ENCODE assay signal across 11 cellular contexts in the genomic region with DNA sequence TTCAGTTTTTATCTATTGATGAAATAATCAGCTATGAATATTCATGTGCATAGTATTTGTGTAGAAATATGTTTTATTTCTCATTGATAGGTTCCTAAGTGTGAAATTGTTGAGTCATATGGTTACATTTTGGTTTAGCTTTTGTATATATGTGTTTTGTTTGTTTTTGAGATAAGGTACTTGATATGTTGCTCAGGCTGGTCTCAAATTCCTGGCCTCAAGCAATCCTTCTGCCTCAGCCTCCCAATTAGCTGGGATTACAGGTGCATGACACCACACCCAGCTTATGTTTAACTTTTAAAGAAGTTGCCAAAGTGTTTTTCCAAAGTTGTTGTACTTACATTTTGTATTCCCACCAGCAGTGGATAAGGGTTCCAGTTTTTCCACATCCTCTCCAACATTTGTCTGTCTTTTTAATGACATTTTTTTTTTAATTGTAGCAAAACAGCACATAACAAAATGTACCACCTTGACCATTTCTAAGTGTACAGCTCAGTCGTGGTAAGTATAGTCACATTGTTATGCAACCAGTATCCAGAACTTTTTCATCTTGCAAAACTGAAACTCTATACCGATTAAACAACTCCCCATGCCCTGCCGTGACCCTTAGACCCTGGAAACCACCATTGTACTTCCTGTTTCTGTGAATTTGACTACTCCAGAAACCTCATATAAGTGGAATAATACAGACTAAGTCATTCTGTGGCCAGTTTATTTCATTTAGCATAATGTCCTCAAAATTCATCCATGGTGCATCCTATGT. TPM values are rescaled to one million over a fixed set of nuclear protein-coding genes. Genes with fewer than 3 reads are reported as not detected.
DNase-seq lines count a peak whose midpoint lies in the region; ATAC-seq, FAIRE-seq and TF ChIP-seq lines count a peak whose summit lies in the region.
"Had no signal": no experiment of that assay in that cellular context is flagged by ENCODE, and none has a peak within 500 bp of the region (broad histone marks: within the 10 kb centered on the region; RNA-seq: fewer than 3 reads in every experiment).

No MANE protein-coding gene starts in this region.

- no peak overlapping the region for H3K4me3 ChIP-seq in HL-60 (replicated peaks; ENCODE audit: insufficient read depth, low read length)
- H3K4me3 ChIP-seq: thoracic aorta had no signal

- intact Hi-C loops in CD14-positive monocyte (cut with micrococcal nuclease) = no loop called here

- H3K4me3 Mint-ChIP-seq in CD14-positive monocyte = peak overlapping the region in 1 of 2 donors; percentile 72

- peaks cover 28% of the 10 kb centered on the region for H3K4me1 Mint-ChIP-seq in CD14-positive monocyte

- FAIRE-seq in colon (lab: Jason Lieb, UNC) = peak; percentile 36
- FAIRE-seq: islet of Langerhans, TTC549 had no signal

- no peaks in the 10 kb centered on the region for H3K27me3 ChIP-seq in HL-60 (ENCODE audit: insufficient read depth, poor library complexity, severe bottlenecking)

- peaks cover 0 to 2% of the 10 kb centered on the region in 2 donors for H3K36me3 Mint-ChIP-seq in CD14-positive monocyte

- DNase-seq in CD14-positive monocyte (ENCODE audit: low spot score) (peak; percentile 80), HL-60 (ENCODE audit: low read depth in 1 of 2, low spot score in 1 of 2) (peak; percentile 43 to 82), RKO (ENCODE audit: low spot score) (no peak), amygdala (lab: John Stamatoyannopoulos, UW) (no peak), GM19238 (ENCODE audit: insufficient read length, low spot score) (no peak), NCI-H1092 (lab: John Stamatoyannopoulos, UW) (no peak)

- peak overlapping the region; percentile 92 to 98 (median 96) for H3K27ac Mint-ChIP-seq in CD14-positive monocyte

- H3K9me3 Mint-ChIP-seq in CD14-positive monocyte = peaks cover 0 to 3% (median 0%) of the 10 kb centered on the region in 7 donors

- ATAC-seq in GM21423 (IDR thresholded peaks at IDR 0.05; ENCODE audit: unreplicated experiment) = peak; percentile 83

- no peak for TF ChIP-seq CTCF in CD14-positive monocyte (IDR thresholded peaks at IDR 0.05)
- TF ChIP-seq CTCF in HL-60 (IDR thresholded peaks at IDR 0.05; ENCODE audit: insufficient read depth, low read length) = no peak

- H3K27me3 Mint-ChIP-seq in CD14-positive monocyte (ENCODE audit: low read depth in 3 of 3) = no peaks in the 10 kb centered on the region

- 0 out of 2 replicates have a peak overlapping the region, but pooled peaks have one; percentile 13 for H3K27ac ChIP-seq in HL-60 (replicated peaks)
- H3K27ac ChIP-seq: thoracic aorta had no signal

RNA-seq across cellular contexts. Expression of gene UBE2D1, which starts 12.6 kb away (rescaled TPM):
- polyA plus RNA-seq in CD14-positive monocyte = 100 to 1,000 TPM; 107 to 119 TPM

RNA-seq across cellular contexts. Expression of gene CISD1, which starts 53.3 kb away (rescaled TPM):
- polyA plus RNA-seq in CD14-positive monocyte = 10 to 100 TPM; 24.9 to 29.4 TPM

RNA-seq across cellular contexts. Expression of gene IPMK, which starts 54.6 kb away (rescaled TPM):
- 10 to 100 TPM in 1 of 2 donors, 1 to 10 TPM in 1; 8.8 to 10.9 TPM for polyA plus RNA-seq in CD14-positive monocyte

Comparison
In these comparisons a context has a peak if more than half of its experiments do, and no peak if none do; other contexts are left out.
1. DNase-seq: peak in CD14-positive monocyte (single experiment) and HL-60 (2 of 2); none in RKO (single experiment), amygdala (0 of 56), GM19238 (single experiment) and NCI-H1092 (single experiment).